21 cellular contexts compared by ENCODE assay signal in the genomic region with DNA sequence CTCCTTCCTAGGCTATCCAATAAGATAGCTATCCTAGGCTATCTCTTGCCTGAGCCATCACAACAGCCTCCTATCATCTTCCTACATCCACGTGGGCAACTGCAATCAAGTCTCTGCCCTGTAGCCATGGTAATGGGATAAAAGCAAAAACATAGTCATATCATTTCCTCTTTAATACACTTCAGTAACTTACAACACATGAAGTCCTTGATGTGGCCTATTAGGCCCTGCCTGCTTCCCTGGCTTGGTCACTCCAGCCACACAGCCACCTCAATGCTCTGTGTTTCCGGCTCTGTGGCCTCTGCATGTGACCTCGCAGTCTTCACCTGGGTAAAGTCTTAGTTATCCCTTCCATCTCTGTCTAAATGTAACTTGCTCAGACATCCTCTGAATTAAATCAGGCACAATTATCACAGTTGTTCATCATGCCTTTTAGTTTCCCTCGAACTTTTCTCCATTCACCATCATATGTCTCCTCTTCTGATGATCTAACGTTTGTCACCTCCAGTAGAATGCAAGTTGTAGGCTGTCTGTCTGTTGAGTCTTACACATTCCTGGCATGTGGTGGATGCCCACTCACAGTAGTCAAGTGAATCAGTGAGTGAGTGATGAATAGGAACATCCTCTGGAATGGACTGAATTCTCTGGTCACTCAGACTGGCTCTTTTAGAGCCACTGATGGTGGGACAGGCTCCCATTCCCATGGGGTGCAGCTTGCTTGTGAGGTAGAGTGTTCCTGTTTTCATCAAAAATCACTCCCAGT.
A peak's percentile ranks its signal among the peaks of the same experiment; 100 is the strongest.
DNase-seq lines count a peak whose midpoint lies in the region; ATAC-seq and TF ChIP-seq lines count a peak whose summit lies in the region.
"Had no signal": no experiment of that assay in that cellular context is flagged by ENCODE, and none has a peak within 500 bp of the region (broad histone marks: within the 10 kb centered on the region; RNA-seq: fewer than 3 reads in every experiment).

No MANE protein-coding gene starts in this region.

- no peaks in the 10 kb centered on the region for H3F3A ChIP-seq in GM23248 (ENCODE audit: insufficient read depth)
- H3F3A ChIP-seq in SK-N-SH (replicated peaks; ENCODE audit: insufficient read depth), result no peaks in the 10 kb centered on the region

- H3K9me3 ChIP-seq in GM23248 (ENCODE audit: low read depth) (no peaks in the 10 kb centered on the region), SK-N-SH (no peaks in the 10 kb centered on the region)
- H3K9me3 ChIP-seq: adrenal gland, right atrium auricular region had no signal

- H3K4me1 Mint-ChIP-seq in activated B cell treated with CpG ODN at 0.5 μM for 24 hours (no peaks in the 10 kb centered on the region), naive B cell (no peaks in the 10 kb centered on the region)
- H3K4me1 Mint-ChIP-seq: activated CD4-positive, alpha-beta memory T cell treated with anti-CD3 and anti-CD28 coated beads, Interleukin-2, amount 10 ng/mL, durations not matched to agents 7 days and 5 days; CD4-positive, CD25-positive, alpha-beta regulatory T cell had no signal

- no peak for TF ChIP-seq EP300 in SK-N-SH (IDR thresholded peaks at IDR 0.05; ENCODE audit: borderline replicate concordance in 1 of 2, low read depth in 1 of 2, low read length in 1 of 2)

- H3K4me3 Mint-ChIP-seq in activated B cell treated with CpG ODN at 0.5 μM for 24 hours, result no peak overlapping the region
- H3K4me3 Mint-ChIP-seq in naive B cell, result no peak overlapping the region
- H3K4me3 Mint-ChIP-seq: activated CD4-positive, alpha-beta memory T cell treated with anti-CD3 and anti-CD28 coated beads, Interleukin-2, amount 10 ng/mL, durations not matched to agents 7 days and 5 days; CD4-positive, CD25-positive, alpha-beta regulatory T cell; H9 had no signal

- intact Hi-C loops in activated B cell treated with CpG ODN at 0.5 μM for 24 hours (cut with micrococcal nuclease), result no loop called here

- H3K27ac ChIP-seq in GM23248 (no peak overlapping the region), SK-N-SH (ENCODE audit: low read depth in 2 of 2, low read length in 1 of 2) (no peak overlapping the region)
- H3K27ac ChIP-seq: adrenal gland, epithelial cell of prostate, right atrium auricular region had no signal

- H4K20me1 ChIP-seq in GM23248 (ENCODE audit: insufficient read depth) (no peaks in the 10 kb centered on the region), SK-N-SH (ENCODE audit: insufficient read depth) (no peaks in the 10 kb centered on the region)

- WGBS in GM23248 (ENCODE audit: low coverage in 1 of 2, low lambda C conversion rate in 2 of 2, missing lambda C conversion rate in 2 of 2), 2 experiments, result 43 to 44% methylated on average over 5 of the region's 5 CpGs
- WGBS in SK-N-SH (ENCODE audit: low lambda C conversion rate), result 43% methylated on average over 5 of the region's 5 CpGs

- H3K27ac Mint-ChIP-seq in activated B cell treated with CpG ODN at 0.5 μM for 24 hours (no peak overlapping the region), naive B cell (no peak overlapping the region)
- H3K27ac Mint-ChIP-seq: activated CD4-positive, alpha-beta memory T cell treated with anti-CD3 and anti-CD28 coated beads, Interleukin-2, amount 10 ng/mL, durations not matched to agents 7 days and 5 days; CD4-positive, CD25-positive, alpha-beta regulatory T cell; H9 had no signal

- H3K9me3 Mint-ChIP-seq in activated B cell treated with CpG ODN at 0.5 μM for 24 hours (no peaks in the 10 kb centered on the region), naive B cell (no peaks in the 10 kb centered on the region)
- H3K9me3 Mint-ChIP-seq: activated CD4-positive, alpha-beta memory T cell treated with anti-CD3 and anti-CD28 coated beads, Interleukin-2, amount 10 ng/mL, durations not matched to agents 7 days and 5 days; CD4-positive, CD25-positive, alpha-beta regulatory T cell; H9 had no signal

- no peaks in the 10 kb centered on the region for H3K27me3 Mint-ChIP-seq in activated B cell treated with CpG ODN at 0.5 μM for 24 hours
- peaks cover 0 to 4% (median 0%) of the 10 kb centered on the region in 3 donors for H3K27me3 Mint-ChIP-seq in naive B cell

- H3K9me2 ChIP-seq in GM23248 (ENCODE audit: insufficient read depth), result 0 out of 2 replicates have a peak, but pooled peaks cover 3% of the 10 kb centered on the region
- H3K9me2 ChIP-seq in SK-N-SH, result no peaks in the 10 kb centered on the region

- no peak overlapping the region for H3K9ac ChIP-seq in GM23248
- no peak overlapping the region for H3K9ac ChIP-seq in SK-N-SH

- ATAC-seq in activated B cell treated with CpG ODN at 0.5 μM for 24 hours (ENCODE audit: low read depth) (peak; percentile 74), naive B cell (ENCODE audit: low read depth in 2 of 2) (peak; percentile 92 to 96), GM18907 (IDR thresholded peaks at IDR 0.05; ENCODE audit: unreplicated experiment) (no peak), HG03354 (IDR thresholded peaks at IDR 0.05; ENCODE audit: poor library complexity, severe bottlenecking, unreplicated experiment) (no peak)
- ATAC-seq: PC-3 had no signal

- CTCF ChIA-PET in activated B cell treated with CpG ODN at 0.5 μM for 24 hours (lab: Charles Lee) (no interaction called here), SK-N-SH (lab: Yijun Ruan, JAX) (interaction anchor here (0.8 to 0.9 kb wide), 2 partner anchors 8 to 9 kb away, joined by 4 read pairs; no protein-coding TSS in a partner anchor)

- H3K4me1 ChIP-seq in GM23248 (ENCODE audit: insufficient read depth), result peaks cover 6% of the 10 kb centered on the region
- H3K4me1 ChIP-seq in SK-N-SH (ENCODE audit: control insufficient read depth in 1 of 2, insufficient read depth in 2 of 2, low read depth in 1 of 2, low read length in 1 of 2), result no peaks in the 10 kb centered on the region; a peak in 2 of 4 replicates
- H3K4me1 ChIP-seq: adrenal gland had no signal

- TF ChIP-seq RAD21 in SK-N-SH (IDR thresholded peaks at IDR 0.05; ENCODE audit: low read length), result no peak

- H3K4me3 ChIP-seq in GM23248, result no peak overlapping the region
- no peak overlapping the region for H3K4me3 ChIP-seq in SK-N-SH (ENCODE audit: low read depth in 2 of 2, low read length in 1 of 2)
- H3K4me3 ChIP-seq: adrenal gland, right atrium auricular region had no signal

- H3K4me2 ChIP-seq in GM23248 (ENCODE audit: unreplicated experiment) (no peak overlapping the region), SK-N-SH (no peak overlapping the region)

- no peaks in the 10 kb centered on the region for H3K36me3 ChIP-seq in GM23248 (ENCODE audit: low read depth)
- no peaks in the 10 kb centered on the region for H3K36me3 ChIP-seq in SK-N-SH (replicated peaks in 1 of 2; ENCODE audit: control insufficient read depth in 1 of 2, insufficient read depth in 2 of 2, low read length in 1 of 2)
- H3K36me3 ChIP-seq: adrenal gland, right atrium auricular region had no signal

- TF ChIP-seq CTCF in activated B cell treated with CpG ODN at 0.5 μM for 24 hours (IDR thresholded peaks at IDR 0.05) (no peak), SK-N-SH (IDR thresholded peaks at IDR 0.05) (no peak)

- in situ Hi-C loops in GM23248 (cut with MboI), result no loop called here

- no peak overlapping the region for H2AFZ ChIP-seq in GM23248
- no peak overlapping the region for H2AFZ ChIP-seq in SK-N-SH (ENCODE audit: low read depth)

- H3K27me3 ChIP-seq in GM23248 (replicated peaks; ENCODE audit: insufficient read depth), result no peaks in the 10 kb centered on the region
- no peaks in the 10 kb centered on the region for H3K27me3 ChIP-seq in SK-N-SH (ENCODE audit: insufficient read depth)
- H3K27me3 ChIP-seq: adrenal gland, right atrium auricular region had no signal

- no peaks in the 10 kb centered on the region for H3K79me2 ChIP-seq in GM23248 (ENCODE audit: insufficient read depth)
- H3K79me2 ChIP-seq in SK-N-SH (ENCODE audit: insufficient read depth), result no peaks in the 10 kb centered on the region

- no peaks in the 10 kb centered on the region for H3K36me3 Mint-ChIP-seq in activated B cell treated with CpG ODN at 0.5 μM for 24 hours (ENCODE audit: low read depth)
- no peaks in the 10 kb centered on the region for H3K36me3 Mint-ChIP-seq in naive B cell
- H3K36me3 Mint-ChIP-seq: CD4-positive, CD25-positive, alpha-beta regulatory T cell had no signal

- DNase-seq in CD1c-positive myeloid dendritic cell (ENCODE audit: extremely low spot score), result peak; percentile 49
- peak; percentile 36 for DNase-seq in GM23248
- DNase-seq in activated B cell treated with CpG ODN at 0.5 μM for 24 hours, result no peak
- peak; percentile 62 for DNase-seq in naive B cell
- DNase-seq in NCI-H446 treated with DMSO at 0.1 percent for 48 hours (lab: John Stamatoyannopoulos, UW), result no peak
- DNase-seq in SK-N-SH, result no peak
- DNase-seq: activated CD4-positive, alpha-beta memory T cell treated with anti-CD3 and anti-CD28 coated beads, Interleukin-2, amount 10 ng/mL, durations not matched to agents 7 days and 5 days; adrenal gland; CD4-positive, CD25-positive, alpha-beta regulatory T cell; foreskin melanocyte; H9; mammary epithelial cell; NCI-H146; NCI-H82; stimulated activated CD4-positive, alpha-beta T cell treated with anti-CD3 and anti-CD28 coated beads, Interleukin-15, amount 100 ng/mL, for 24 hours; T-helper 2 cell had no signal

- POLR2A ChIA-PET in activated B cell treated with CpG ODN at 0.5 μM for 24 hours (lab: Charles Lee) (no interaction called here), SK-N-SH (lab: Yijun Ruan, JAX) (no interaction called here)

TF ChIP-seq in SK-N-SH, 30 proteins besides CTCF, POLR2A, EP300 and RAD21 (continues in another document):
- TF ChIP-seq, protein P1, sequence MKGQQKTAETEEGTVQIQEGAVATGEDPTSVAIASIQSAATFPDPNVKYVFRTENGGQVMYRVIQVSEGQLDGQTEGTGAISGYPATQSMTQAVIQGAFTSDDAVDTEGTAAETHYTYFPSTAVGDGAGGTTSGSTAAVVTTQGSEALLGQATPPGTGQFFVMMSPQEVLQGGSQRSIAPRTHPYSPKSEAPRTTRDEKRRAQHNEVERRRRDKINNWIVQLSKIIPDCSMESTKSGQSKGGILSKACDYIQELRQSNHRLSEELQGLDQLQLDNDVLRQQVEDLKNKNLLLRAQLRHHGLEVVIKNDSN (IDR thresholded peaks at IDR 0.05; ENCODE audit: borderline replicate concordance, low read depth), result no peak
- TF ChIP-seq, protein P2, sequence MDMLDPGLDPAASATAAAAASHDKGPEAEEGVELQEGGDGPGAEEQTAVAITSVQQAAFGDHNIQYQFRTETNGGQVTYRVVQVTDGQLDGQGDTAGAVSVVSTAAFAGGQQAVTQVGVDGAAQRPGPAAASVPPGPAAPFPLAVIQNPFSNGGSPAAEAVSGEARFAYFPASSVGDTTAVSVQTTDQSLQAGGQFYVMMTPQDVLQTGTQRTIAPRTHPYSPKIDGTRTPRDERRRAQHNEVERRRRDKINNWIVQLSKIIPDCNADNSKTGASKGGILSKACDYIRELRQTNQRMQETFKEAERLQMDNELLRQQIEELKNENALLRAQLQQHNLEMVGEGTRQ (IDR thresholded peaks at IDR 0.05; ENCODE audit: borderline replicate concordance, low read depth, low read length), result no peak
- no peak for TF ChIP-seq JUND (IDR thresholded peaks at IDR 0.05)

Comparison
In these comparisons a context has a peak if more than half of its experiments do, and no peak if none do; other contexts are left out.
1. DNase-seq: peak in CD1c-positive myeloid dendritic cell (single experiment), GM23248 (single experiment) and naive B cell (single experiment); none in activated B cell treated with CpG ODN at 0.5 μM for 24 hours (single experiment), NCI-H446 treated with DMSO at 0.1 percent for 48 hours (single experiment) and SK-N-SH (single experiment).
2. ATAC-seq: peak in activated B cell treated with CpG ODN at 0.5 μM for 24 hours (single experiment) and naive B cell (2 of 2); none in GM18907 (single experiment) and HG03354 (single experiment).